Comparison of ENCODE assay signal across 17 cellular contexts in the genomic region with DNA sequence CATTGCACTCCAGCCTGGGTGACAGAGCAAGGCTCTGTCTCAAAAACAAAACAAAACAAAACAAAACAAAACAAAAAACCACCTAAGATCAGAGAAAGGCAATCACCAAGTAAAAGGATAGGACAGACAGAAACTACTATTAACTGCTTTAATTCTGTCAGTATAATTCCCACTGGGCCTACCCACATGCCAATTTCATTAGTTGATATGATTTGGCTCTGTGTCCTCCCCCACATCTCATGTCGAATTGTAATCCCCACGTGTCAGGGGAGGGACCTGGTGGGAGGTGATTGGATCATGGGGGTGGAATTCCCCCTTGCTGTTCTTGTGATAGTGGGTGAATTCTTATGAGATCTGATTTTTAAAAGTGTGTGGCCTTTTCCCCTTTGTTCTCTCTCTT. TPM values are rescaled to one million over a fixed set of nuclear protein-coding genes. Genes with fewer than 3 reads are reported as not detected.
DNase-seq lines count a peak whose midpoint lies in the region; ATAC-seq and TF ChIP-seq lines count a peak whose summit lies in the region.
"Had no signal": no experiment of that assay in that cellular context is flagged by ENCODE, and none has a peak within 500 bp of the region (broad histone marks: within the 10 kb centered on the region; RNA-seq: fewer than 3 reads in every experiment).

No MANE protein-coding gene starts in this region.

- no peak overlapping the region for H3K4me3 Mint-ChIP-seq in nephron progenitor cell
- no peak overlapping the region for H3K4me3 Mint-ChIP-seq in activated CD4-positive, alpha-beta T cell treated with anti-CD3 and anti-CD28 coated beads, Interleukin-2, amount 10 ng/mL, durations not matched to agents 7 days and 5 days
- H3K4me3 Mint-ChIP-seq: immature natural killer cell; stimulated activated naive CD8-positive, alpha-beta T cell treated with anti-CD3 and anti-CD28 coated beads, Interleukin-15, amount 100 ng/mL, for 72 hours; T-helper 2 cell treated with Interferon-gamma antibody and Interleukin-4, amounts not matched to agents 5 μg/mL and 100 μg/mL, for 36 hours had no signal

- H3K27ac Mint-ChIP-seq in nephron progenitor cell, result peak overlapping the region; percentile 3
- H3K27ac Mint-ChIP-seq in activated CD4-positive, alpha-beta T cell treated with anti-CD3 and anti-CD28 coated beads, Interleukin-2, amount 10 ng/mL, durations not matched to agents 7 days and 5 days, result no peak overlapping the region
- H3K27ac Mint-ChIP-seq: stimulated activated naive CD8-positive, alpha-beta T cell treated with anti-CD3 and anti-CD28 coated beads, Interleukin-15, amount 100 ng/mL, for 72 hours; T-helper 2 cell treated with Interferon-gamma antibody and Interleukin-4, amounts not matched to agents 5 μg/mL and 100 μg/mL, for 36 hours had no signal

- H3K9me3 ChIP-seq in MG63, result no peaks in the 10 kb centered on the region

- no peaks in the 10 kb centered on the region for H3K9me3 Mint-ChIP-seq in nephron progenitor cell
- H3K9me3 Mint-ChIP-seq in activated CD4-positive, alpha-beta T cell treated with anti-CD3 and anti-CD28 coated beads, Interleukin-2, amount 10 ng/mL, durations not matched to agents 7 days and 5 days, result peaks cover 5% of the 10 kb centered on the region
- H3K9me3 Mint-ChIP-seq: immature natural killer cell had no signal

- no peak for ATAC-seq in GM18502 (IDR thresholded peaks at IDR 0.05; ENCODE audit: poor library complexity, unreplicated experiment)
- no peak for ATAC-seq in GM21825 (IDR thresholded peaks at IDR 0.05; ENCODE audit: unreplicated experiment)
- ATAC-seq: stimulated activated naive CD8-positive, alpha-beta T cell treated with anti-CD3 and anti-CD28 coated beads, Interleukin-15, amount 100 ng/mL, for 72 hours had no signal

- peaks cover 18% of the 10 kb centered on the region for H3K27me3 Mint-ChIP-seq in nephron progenitor cell (ENCODE audit: low read depth, poor library complexity)
- H3K27me3 Mint-ChIP-seq in activated CD4-positive, alpha-beta T cell treated with anti-CD3 and anti-CD28 coated beads, Interleukin-2, amount 10 ng/mL, durations not matched to agents 7 days and 5 days, result no peaks in the 10 kb centered on the region
- H3K27me3 Mint-ChIP-seq: stimulated activated naive CD8-positive, alpha-beta T cell treated with anti-CD3 and anti-CD28 coated beads, Interleukin-15, amount 100 ng/mL, for 72 hours had no signal

- CTCF ChIA-PET in activated CD4-positive, alpha-beta T cell treated with anti-CD3 and anti-CD28 coated beads, Interleukin-2, amount 10 ng/mL, durations not matched to agents 7 days and 5 days (lab: Charles Lee), result no interaction called here

- H3K36me3 Mint-ChIP-seq in nephron progenitor cell (ENCODE audit: low read depth), result no peaks in the 10 kb centered on the region
- no peaks in the 10 kb centered on the region for H3K36me3 Mint-ChIP-seq in activated CD4-positive, alpha-beta T cell treated with anti-CD3 and anti-CD28 coated beads, Interleukin-2, amount 10 ng/mL, durations not matched to agents 7 days and 5 days (ENCODE audit: low read depth)
- H3K36me3 Mint-ChIP-seq: immature natural killer cell had no signal

- no peaks in the 10 kb centered on the region for H3K4me1 Mint-ChIP-seq in nephron progenitor cell
- H3K4me1 Mint-ChIP-seq in activated CD4-positive, alpha-beta T cell treated with anti-CD3 and anti-CD28 coated beads, Interleukin-2, amount 10 ng/mL, durations not matched to agents 7 days and 5 days, result peaks cover 13% of the 10 kb centered on the region

- POLR2A ChIA-PET in activated CD4-positive, alpha-beta T cell treated with anti-CD3 and anti-CD28 coated beads, Interleukin-2, amount 10 ng/mL, durations not matched to agents 7 days and 5 days (lab: Charles Lee), result no interaction called here

- TF ChIP-seq CTCF in AG10803 (conservative IDR thresholded peaks at IDR 0.05; ENCODE audit: low read length) (no peak), nephron progenitor cell (IDR thresholded peaks at IDR 0.05) (no peak)

- H3K27me3 ChIP-seq in MG63, result no peaks in the 10 kb centered on the region

- H3K4me3 ChIP-seq in AG10803 (ENCODE audit: low read length) (no peak overlapping the region), MG63 (no peak overlapping the region)

- no peak overlapping the region for H3K27ac ChIP-seq in caudate nucleus (ENCODE audit: low read depth, low read length)

- DNase-seq in AG10803 (ENCODE audit: low read depth), result peak; percentile 20
- peak; percentile 44 for DNase-seq in MG63
- DNase-seq in caudate nucleus (lab: John Stamatoyannopoulos, UW), result peak in 34 of 61 donors; percentile 2 to 75 (median 24)
- no peak for DNase-seq in nephron progenitor cell
- no peak for DNase-seq in GM19240 (ENCODE audit: insufficient read length, low spot score)
- no peak for DNase-seq in activated CD4-positive, alpha-beta T cell treated with anti-CD3 and anti-CD28 coated beads, Interleukin-2, amount 10 ng/mL, durations not matched to agents 7 days and 5 days
- DNase-seq: activated CD4-positive, alpha-beta T cell treated with anti-CD3 and anti-CD28 coated beads for 1 hour; activated CD8-positive, alpha-beta memory T cell treated with anti-CD3 and anti-CD28 coated beads, Interleukin-2, amount 50 U/mL, for 48 hours; aorta; immature natural killer cell; NCI-H1092; NCI-H2081 treated with DMSO at 0.1 percent for 48 hours; NCI-H526 treated with DMSO at 0.1 percent for 48 hours; stimulated activated naive CD8-positive, alpha-beta T cell treated with anti-CD3 and anti-CD28 coated beads, Interleukin-15, amount 100 ng/mL, for 72 hours had no signal

- H3K36me3 ChIP-seq in MG63, result no peaks in the 10 kb centered on the region

RNA-seq across cellular contexts. Expression of gene CAPZB, which starts 27.2 kb away (rescaled TPM):
- total RNA-seq in MG63 (2014; rRNA removed; shearing (Covaris generic); ENCODE audit: low replicate concordance), result 316 and 357 TPM in 2 replicates
- total RNA-seq in activated CD4-positive, alpha-beta T cell treated with anti-CD3 and anti-CD28 coated beads, Interleukin-2, amount 10 ng/mL, durations not matched to agents 7 days and 5 days, result 100 to 1,000 TPM; 529 to 567 TPM

Comparison
In these comparisons a context has a peak if more than half of its experiments do, and no peak if none do; other contexts are left out.
1. DNase-seq: peak in AG10803 (single experiment), MG63 (single experiment) and caudate nucleus (34 of 61); none in nephron progenitor cell (single experiment), GM19240 (single experiment) and activated CD4-positive, alpha-beta T cell treated with anti-CD3 and anti-CD28 coated beads, Interleukin-2, amount 10 ng/mL, durations not matched to agents 7 days and 5 days (single experiment).